Comparison of ENCODE assay signal across 8 cellular contexts in the genomic region with DNA sequence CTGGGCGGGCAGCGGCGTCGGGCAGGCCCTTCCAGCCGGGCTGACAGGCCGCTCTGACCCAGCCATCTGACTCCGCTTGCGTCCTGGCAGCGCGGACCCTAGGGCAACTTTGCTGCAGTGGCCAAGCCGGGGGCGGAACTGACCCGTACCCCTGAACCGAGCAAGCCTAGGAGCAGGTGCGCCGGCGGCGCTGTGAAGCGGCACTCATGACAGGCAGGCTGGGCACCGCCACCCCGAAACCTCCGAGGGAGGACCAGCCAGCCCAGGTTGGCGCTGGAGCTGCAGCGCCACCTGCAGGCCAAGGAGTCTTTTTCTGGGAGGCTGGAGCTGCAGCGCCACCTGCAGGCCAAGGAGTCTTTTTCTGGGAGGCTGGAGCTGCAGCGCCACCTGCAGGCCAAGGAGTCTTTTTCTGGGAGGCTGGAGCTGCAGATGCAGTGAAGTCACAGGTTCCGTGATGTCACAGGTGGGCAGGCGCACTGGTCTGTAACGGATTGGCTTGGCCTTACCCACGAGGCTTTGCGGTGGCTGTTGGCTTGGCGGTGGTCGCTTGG. TPM values are rescaled to one million over a fixed set of nuclear protein-coding genes. Genes with fewer than 3 reads are reported as not detected.
DNase-seq lines count a peak whose midpoint lies in the region; TF ChIP-seq lines count a peak whose summit lies in the region.
"Not testable (repeated sequence)": the region's sequence is repeated elsewhere in the genome, so short reads cannot be mapped to it uniquely, and the experiment has no call there.

A gene with protein sequence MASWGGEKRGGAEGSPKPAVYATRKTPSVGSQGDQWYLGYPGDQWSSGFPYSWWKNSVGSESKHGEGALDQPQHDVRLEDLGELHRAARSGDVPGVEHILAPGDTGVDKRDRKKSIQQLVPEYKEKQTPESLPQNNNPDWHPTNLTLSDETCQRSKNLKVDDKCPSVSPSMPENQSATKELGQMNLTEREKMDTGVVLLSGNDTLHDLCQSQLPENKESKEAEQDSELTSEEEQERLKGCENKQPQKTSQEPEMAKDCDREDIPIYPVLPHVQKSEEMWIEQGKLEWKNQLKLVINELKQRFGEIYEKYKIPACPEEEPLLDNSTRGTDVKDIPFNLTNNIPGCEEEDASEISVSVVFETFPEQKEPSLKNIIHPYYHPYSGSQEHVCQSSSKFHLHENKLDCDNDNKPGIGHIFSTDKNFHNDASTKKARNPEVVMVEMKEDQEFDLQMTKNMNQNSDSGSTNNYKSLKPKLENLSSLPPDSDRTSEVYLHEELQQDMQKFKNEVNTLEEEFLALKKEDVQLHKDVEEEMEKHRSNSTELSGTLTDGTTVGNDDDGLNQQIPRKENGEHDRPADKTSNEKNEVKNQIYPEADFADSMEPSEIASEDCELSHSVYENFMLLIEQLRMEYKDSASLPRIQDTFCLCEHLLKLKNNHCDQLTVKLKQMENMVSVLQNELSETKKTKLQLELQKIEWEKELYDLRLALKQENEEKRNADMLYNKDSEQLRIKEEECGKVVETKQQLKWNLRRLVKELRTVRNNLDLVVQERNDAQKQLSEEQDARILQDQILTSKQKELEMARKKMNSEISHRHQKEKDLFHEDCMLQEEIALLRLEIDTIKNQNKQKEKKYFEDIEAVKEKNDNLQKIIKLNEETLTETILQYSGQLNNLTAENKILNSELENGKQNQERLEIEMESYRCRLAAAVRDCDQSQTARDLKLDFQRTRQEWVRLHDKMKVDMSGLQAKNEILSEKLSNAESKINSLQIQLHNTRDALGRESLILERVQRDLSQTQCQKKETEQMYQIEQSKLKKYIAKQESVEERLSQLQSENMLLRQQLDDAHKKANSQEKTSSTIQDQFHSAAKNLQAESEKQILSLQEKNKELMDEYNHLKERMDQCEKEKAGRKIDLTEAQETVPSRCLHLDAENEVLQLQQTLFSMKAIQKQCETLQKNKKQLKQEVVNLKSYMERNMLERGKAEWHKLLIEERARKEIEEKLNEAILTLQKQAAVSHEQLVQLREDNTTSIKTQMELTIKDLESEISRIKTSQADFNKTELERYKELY (N-terminal part only) (plus strand): TSS at position 511 of the 551 bp plus-strand sequence. CDS start 160 bp downstream, outside the sequence.

- H2AFZ ChIP-seq in hepatocyte = not testable (repeated sequence)

- H3K79me2 ChIP-seq in hepatocyte = not testable (repeated sequence)

- H3K27me3 ChIP-seq in BE2C; H7 (ENCODE audit: control insufficient read depth, insufficient read depth, low read length); hepatocyte: not testable (repeated sequence)

- WGBS in hepatocyte (ENCODE audit: low lambda C conversion rate, missing lambda C conversion rate) = 94% methylated on average over 24 of the region's 33 CpGs

- intact Hi-C loops in posterior vena cava (cut with DNase I) = not testable (repeated sequence)

- not testable (repeated sequence) for DNase-seq in BE2C; hepatocyte (ENCODE audit: low spot score); posterior vena cava (ENCODE audit: low spot score)
- DNase-seq in H7 = peak; percentile 58
- DNase-seq in SKM-1 treated with dmso at 0.1 percent for 144 hours (lab: John Stamatoyannopoulos, UW; ENCODE audit: unreplicated experiment) = peak; percentile 22
- DNase-seq in activated T-cell treated with anti-CD3 and anti-CD28 coated beads for 4 hours = peak; percentile 37
- DNase-seq in central memory CD4-positive, alpha-beta T cell = peak; percentile 46
- DNase-seq in stimulated activated CD8-positive, alpha-beta memory T cell treated with anti-CD3 and anti-CD28 coated beads, Interleukin-4, amount 100 ng/mL, for 48 hours = peak; percentile 85

- not testable (repeated sequence) for H4K20me1 ChIP-seq in hepatocyte (ENCODE audit: insufficient read depth, poor library complexity, severe bottlenecking)

- not testable (repeated sequence) for H3K9me3 ChIP-seq in BE2C; hepatocyte (ENCODE audit: low read depth)

- peak; percentile 45 for TF ChIP-seq CTCF in BE2C (IDR thresholded peaks at IDR 0.05; ENCODE audit: low read depth, low read length)
- peak; percentile 35 for TF ChIP-seq CTCF in hepatocyte (IDR thresholded peaks at IDR 0.05; ENCODE audit: poor library complexity)

- not testable (repeated sequence) for H3K4me1 ChIP-seq in BE2C; hepatocyte (ENCODE audit: insufficient read depth)

- not testable (repeated sequence) for H3K36me3 ChIP-seq in BE2C; H7 (replicated peaks; ENCODE audit: control insufficient read depth, insufficient read depth, low read length); hepatocyte (replicated peaks; ENCODE audit: insufficient read depth, low read depth)

- not testable (repeated sequence) for H3K9me2 ChIP-seq in hepatocyte (replicated peaks; ENCODE audit: insufficient read depth)

- H3K27ac ChIP-seq in hepatocyte = not testable (repeated sequence)

- not testable (repeated sequence) for H3K4me2 ChIP-seq in hepatocyte

- not testable (repeated sequence) for H3K4me3 ChIP-seq in BE2C (ENCODE audit: low read depth, low read length); H7 (ENCODE audit: insufficient read depth, low read depth, low read length); hepatocyte

RNA-seq across cellular contexts. Expression of the gene that starts here (rescaled TPM):
- not detected for polyA plus RNA-seq in BE2C (2012; ENCODE audit: insufficient read depth, insufficient read length, low read depth)
- total RNA-seq in H7 (2014; rRNA removed; shearing (Covaris generic)) = 0.03 and 0.55 TPM in 2 replicates
- 0.48 and 0.50 TPM in 2 replicates for total RNA-seq in hepatocyte
- 0.47 and 0.51 TPM in 2 replicates for polyA plus RNA-seq in hepatocyte
- 10 to 100 TPM; 10.9 to 11.9 TPM for total RNA-seq in posterior vena cava

Comparison
In these comparisons a context has a peak if more than half of its experiments do, and no peak if none do; other contexts are left out.
1. Peak in DNase-seq in H7; RNA of the gene not detected or under 1 TPM.